In genomic region chr7:151299940-151300665, GRCh38 we compare ENCODE assay signal across 3 cellular contexts.
TF ChIP-seq lines count a peak whose summit lies in the region.

No MANE protein-coding gene starts in this region.

TF ChIP-seq in HepG2, 621 proteins besides CTCF, POLR2A, EP300 and RAD21:
- TF ChIP-seq TRAFD1 (CRISPR knock-in tag; IDR thresholded peaks at IDR 0.05; ENCODE audit: borderline replicate concordance) (no peak), MNT (IDR thresholded peaks at IDR 0.05) (peak; percentile 2; the same call in 1 of the 2 replicates)

TF ChIP-seq in H1, 55 proteins besides CTCF, POLR2A, EP300 and RAD21:
- TF ChIP-seq CBX5 (IDR thresholded peaks at IDR 0.05; ENCODE audit: low read depth, low read length) (no peak), TAF7 (optimal IDR thresholded peaks at IDR 0.05; ENCODE audit: borderline replicate concordance, low read depth, low read length) (no peak), SP2 (IDR thresholded peaks at IDR 0.05; ENCODE audit: low read length) (no peak), E2F6 (IDR thresholded peaks at IDR 0.05) (no peak)

TF ChIP-seq in HEK293T, 16 proteins besides CTCF, POLR2A, EP300 and RAD21:
- TF ChIP-seq, protein P1, sequence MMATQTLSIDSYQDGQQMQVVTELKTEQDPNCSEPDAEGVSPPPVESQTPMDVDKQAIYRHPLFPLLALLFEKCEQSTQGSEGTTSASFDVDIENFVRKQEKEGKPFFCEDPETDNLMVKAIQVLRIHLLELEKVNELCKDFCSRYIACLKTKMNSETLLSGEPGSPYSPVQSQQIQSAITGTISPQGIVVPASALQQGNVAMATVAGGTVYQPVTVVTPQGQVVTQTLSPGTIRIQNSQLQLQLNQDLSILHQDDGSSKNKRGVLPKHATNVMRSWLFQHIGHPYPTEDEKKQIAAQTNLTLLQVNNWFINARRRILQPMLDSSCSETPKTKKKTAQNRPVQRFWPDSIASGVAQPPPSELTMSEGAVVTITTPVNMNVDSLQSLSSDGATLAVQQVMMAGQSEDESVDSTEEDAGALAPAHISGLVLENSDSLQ (IDR thresholded peaks at IDR 0.05): no peak
- no peak for TF ChIP-seq NFRKB (IDR thresholded peaks at IDR 0.05)
- no peak for TF ChIP-seq SUZ12 (IDR thresholded peaks at IDR 0.05)
- no peak for TF ChIP-seq ZNF384 (IDR thresholded peaks at IDR 0.05)
- no peak for TF ChIP-seq LEF1 (IDR thresholded peaks at IDR 0.05; ENCODE audit: borderline replicate concordance)
- TF ChIP-seq ARNT (IDR thresholded peaks at IDR 0.05): no peak
- TF ChIP-seq ELF4 (IDR thresholded peaks at IDR 0.05): no peak
- TF ChIP-seq BHLHE40 (IDR thresholded peaks at IDR 0.05; ENCODE audit: borderline replicate concordance): no peak
- no peak for TF ChIP-seq CTBP1 (IDR thresholded peaks at IDR 0.05; ENCODE audit: borderline replicate concordance)
- no peak for TF ChIP-seq SP1 (IDR thresholded peaks at IDR 0.05)
- TF ChIP-seq FOXK2 (IDR thresholded peaks at IDR 0.05): no peak
- no peak for TF ChIP-seq HDGF (IDR thresholded peaks at IDR 0.05; ENCODE audit: borderline replicate concordance)
- TF ChIP-seq TARDBP (IDR thresholded peaks at IDR 0.05): no peak
- TF ChIP-seq L3MBTL2 (conservative IDR thresholded peaks at IDR 0.05): no peak
- TF ChIP-seq FOXA1 (IDR thresholded peaks at IDR 0.05): no peak
- no peak for TF ChIP-seq FOXM1 (IDR thresholded peaks at IDR 0.05; ENCODE audit: borderline replicate concordance)
TF ChIP-seq in HEK293T: peak in this region for 0.
